Comparison of ENCODE assay signal across 9 cellular contexts in genomic region chr1:154325583-154326545, GRCh38. TPM values are rescaled to one million over a fixed set of nuclear protein-coding genes. Genes with fewer than 3 reads are reported as not detected.
DNase-seq lines count a peak whose midpoint lies in the region; ATAC-seq and TF ChIP-seq lines count a peak whose summit lies in the region.
"Had no signal": no experiment of that assay in that cellular context is flagged by ENCODE, and none has a peak within 500 bp of the region (broad histone marks: within the 10 kb centered on the region; RNA-seq: fewer than 3 reads in every experiment).

No MANE protein-coding gene starts in this region.

- no peaks in the 10 kb centered on the region for H3K36me3 ChIP-seq in upper lobe of right lung

- H3K4me3 Mint-ChIP-seq in activated naive CD4-positive, alpha-beta T cell treated with anti-CD3 and anti-CD28 coated beads for 36 hours = peak overlapping the region; percentile 98
- H3K4me3 Mint-ChIP-seq in natural killer cell treated with Interleukin-12 subunit alpha and Interleukin-12 subunit beta and Interleukin-15 and Interleukin-18, amount 100 ng/mL, for 72 hours = peak overlapping the region; percentile 92

- TF ChIP-seq CTCF in AG09319 (IDR thresholded peaks at IDR 0.05; ENCODE audit: low read depth, low read length) (peak; percentile 78), GM12875 (IDR thresholded peaks at IDR 0.05; ENCODE audit: borderline replicate concordance, insufficient read depth, low read depth, low read length) (peak; percentile 30; the same call in 1 of the 2 replicates), foreskin keratinocyte (conservative IDR thresholded peaks at IDR 0.05) (peak; percentile 75), upper lobe of right lung (IDR thresholded peaks at IDR 0.05) (peak; percentile 54)

- H3K9me3 ChIP-seq in upper lobe of right lung = no peaks in the 10 kb centered on the region

- no peaks in the 10 kb centered on the region for H3K27me3 Mint-ChIP-seq in activated naive CD4-positive, alpha-beta T cell treated with anti-CD3 and anti-CD28 coated beads for 36 hours (ENCODE audit: low read depth)
- H3K27me3 Mint-ChIP-seq in natural killer cell treated with Interleukin-12 subunit alpha and Interleukin-12 subunit beta and Interleukin-15 and Interleukin-18, amount 100 ng/mL, for 72 hours = peaks cover 2 to 13% of the 10 kb centered on the region in 2 donors

- peak overlapping the region; percentile 76 for H3K4me3 ChIP-seq in GM12875 (ENCODE audit: low read depth, low read length)
- peak overlapping the region; percentile 72 for H3K4me3 ChIP-seq in upper lobe of right lung

- ATAC-seq in foreskin keratinocyte = peak; percentile 55
- ATAC-seq in natural killer cell treated with Interleukin-12 subunit alpha and Interleukin-12 subunit beta and Interleukin-15 and Interleukin-18, amount 100 ng/mL, for 72 hours = peak; percentile 12 to 26
- peak; percentile 39 for ATAC-seq in upper lobe of right lung
- no peak for ATAC-seq in GM19452 (IDR thresholded peaks at IDR 0.05; ENCODE audit: unreplicated experiment)

- intact Hi-C loops in activated naive CD4-positive, alpha-beta T cell treated with anti-CD3 and anti-CD28 coated beads for 36 hours (cut with micrococcal nuclease) = loop anchor here (1.0 to 10.0 kb wide), 10 partner anchors 9 to 679 kb away; partner anchors contain the start of genes ADAR, HAX1, PMVK and RPS27
- intact Hi-C loops in upper lobe of right lung (cut with DNase I) = no loop called here

- H3K4me1 ChIP-seq in foreskin keratinocyte (peaks cover 24% of the 10 kb centered on the region), upper lobe of right lung (peaks cover 39% of the 10 kb centered on the region)

- DNase-seq in AG09319 (ENCODE audit: extremely low read depth, low read depth) (peak; percentile 77), NCI-H345 (lab: John Stamatoyannopoulos, UW) (peak; percentile 76), foreskin keratinocyte (peak in 1 of 2 donors; percentile 61), upper lobe of right lung (no peak)
- peak; percentile 70 for DNase-seq in activated naive CD4-positive, alpha-beta T cell treated with anti-CD3 and anti-CD28 coated beads for 36 hours
- no peak for DNase-seq in natural killer cell treated with Interleukin-12 subunit alpha and Interleukin-12 subunit beta and Interleukin-15 and Interleukin-18, amount 100 ng/mL, for 72 hours (ENCODE audit: low spot score)

- H3K27ac Mint-ChIP-seq in activated naive CD4-positive, alpha-beta T cell treated with anti-CD3 and anti-CD28 coated beads for 36 hours = peak overlapping the region; percentile 94
- H3K27ac Mint-ChIP-seq in natural killer cell treated with Interleukin-12 subunit alpha and Interleukin-12 subunit beta and Interleukin-15 and Interleukin-18, amount 100 ng/mL, for 72 hours = peak overlapping the region; percentile 42 to 68

- H3K27me3 ChIP-seq in foreskin keratinocyte (no peaks in the 10 kb centered on the region), upper lobe of right lung (no peaks in the 10 kb centered on the region)

- H3K4me1 Mint-ChIP-seq in activated naive CD4-positive, alpha-beta T cell treated with anti-CD3 and anti-CD28 coated beads for 36 hours (ENCODE audit: low read depth) = peaks cover 46% of the 10 kb centered on the region
- peaks cover 40 to 41% of the 10 kb centered on the region in 2 donors for H3K4me1 Mint-ChIP-seq in natural killer cell treated with Interleukin-12 subunit alpha and Interleukin-12 subunit beta and Interleukin-15 and Interleukin-18, amount 100 ng/mL, for 72 hours (ENCODE audit: low read depth in 2 of 2)

- peaks cover 9% of the 10 kb centered on the region for H3K36me3 Mint-ChIP-seq in activated naive CD4-positive, alpha-beta T cell treated with anti-CD3 and anti-CD28 coated beads for 36 hours (ENCODE audit: low read depth)
- H3K36me3 Mint-ChIP-seq in natural killer cell treated with Interleukin-12 subunit alpha and Interleukin-12 subunit beta and Interleukin-15 and Interleukin-18, amount 100 ng/mL, for 72 hours = no peaks in the 10 kb centered on the region

- H3K27ac ChIP-seq in foreskin keratinocyte (peak overlapping the region; percentile 29), upper lobe of right lung (peak overlapping the region; percentile 87)

- CTCF ChIA-PET in activated naive CD4-positive, alpha-beta T cell treated with anti-CD3 and anti-CD28 coated beads for 36 hours (lab: Charles Lee) = interaction anchor here (0.6 to 14.4 kb wide), 10 partner anchors 10 to 298 kb away, joined by 3 to 234 read pairs (median 3); no protein-coding TSS in a partner anchor

- H3K9me3 Mint-ChIP-seq in activated naive CD4-positive, alpha-beta T cell treated with anti-CD3 and anti-CD28 coated beads for 36 hours = no peaks in the 10 kb centered on the region
- no peaks in the 10 kb centered on the region for H3K9me3 Mint-ChIP-seq in natural killer cell treated with Interleukin-12 subunit alpha and Interleukin-12 subunit beta and Interleukin-15 and Interleukin-18, amount 100 ng/mL, for 72 hours

RNA-seq across cellular contexts. Expression of gene ATP8B2, which starts 0.5 kb away (rescaled TPM):
- 10 to 100 TPM; 28.2 to 28.7 TPM for total RNA-seq in activated naive CD4-positive, alpha-beta T cell treated with anti-CD3 and anti-CD28 coated beads for 36 hours
- total RNA-seq in foreskin keratinocyte (21.2 and 23.1 TPM in 2 replicates), upper lobe of right lung (35.2 TPM)
- 9.0 and 10.0 TPM in 2 replicates for polyA plus RNA-seq in foreskin keratinocyte
- total RNA-seq in natural killer cell treated with Interleukin-12 subunit alpha and Interleukin-12 subunit beta and Interleukin-15 and Interleukin-18, amount 100 ng/mL, for 72 hours = 10 to 100 TPM; 29.2 to 60.6 TPM

RNA-seq across cellular contexts. Expression of gene AQP10, which starts 5.0 kb away (rescaled TPM):
- total RNA-seq in activated naive CD4-positive, alpha-beta T cell treated with anti-CD3 and anti-CD28 coated beads for 36 hours = not detected
- 0.17 and 0.18 TPM in 2 replicates for total RNA-seq in foreskin keratinocyte
- 0.16 and 0.17 TPM in 2 replicates for polyA plus RNA-seq in foreskin keratinocyte
- total RNA-seq in natural killer cell treated with Interleukin-12 subunit alpha and Interleukin-12 subunit beta and Interleukin-15 and Interleukin-18, amount 100 ng/mL, for 72 hours = not detected
- total RNA-seq in upper lobe of right lung = 0.64 TPM
- total RNA-seq: T-helper 2 cell treated with Interferon-gamma antibody and Interleukin-4, amounts not matched to agents 100 ng/mL and 5 ng/mL, for 36 hours had no signal

RNA-seq across cellular contexts. Expression of gene HAX1, which starts 53.4 kb away (rescaled TPM):
- 100 to 1,000 TPM; 204 to 219 TPM for total RNA-seq in activated naive CD4-positive, alpha-beta T cell treated with anti-CD3 and anti-CD28 coated beads for 36 hours
- total RNA-seq in foreskin keratinocyte (132 and 142 TPM in 2 replicates), upper lobe of right lung (78.2 TPM)
- 154 and 171 TPM in 2 replicates for polyA plus RNA-seq in foreskin keratinocyte
- total RNA-seq in natural killer cell treated with Interleukin-12 subunit alpha and Interleukin-12 subunit beta and Interleukin-15 and Interleukin-18, amount 100 ng/mL, for 72 hours = 100 to 1,000 TPM; 131 to 136 TPM

Comparison
In these comparisons a context has a peak if more than half of its experiments do, and no peak if none do; other contexts are left out.
1. DNase-seq: peak in AG09319 (single experiment), NCI-H345 (single experiment) and activated naive CD4-positive, alpha-beta T cell treated with anti-CD3 and anti-CD28 coated beads for 36 hours (single experiment); none in natural killer cell treated with Interleukin-12 subunit alpha and Interleukin-12 subunit beta and Interleukin-15 and Interleukin-18, amount 100 ng/mL, for 72 hours (single experiment) and upper lobe of right lung (single experiment).
2. Peak in every context shown above with its lines, with median percentiles within 50 percentile points of each other: CTCF ChIP-seq.